Comparison of ENCODE assay signal across 15 cellular contexts in genomic region chr5:175748650-175749049, GRCh38.
DNase-seq lines count a peak whose midpoint lies in the region; ATAC-seq and TF ChIP-seq lines count a peak whose summit lies in the region.
"Had no signal": no experiment of that assay in that cellular context is flagged by ENCODE, and none has a peak within 500 bp of the region (broad histone marks: within the 10 kb centered on the region; RNA-seq: fewer than 3 reads in every experiment).

No MANE protein-coding gene starts in this region.

- no peaks in the 10 kb centered on the region for H3K9me3 Mint-ChIP-seq in osteocyte (ENCODE audit: unreplicated experiment)
- H3K9me3 Mint-ChIP-seq: H9, IgD-negative memory B cell had no signal

- no peak for ATAC-seq in HG02588 (IDR thresholded peaks at IDR 0.05; ENCODE audit: unreplicated experiment)
- ATAC-seq: HepG2 had no signal

- no peaks in the 10 kb centered on the region for H3K27me3 Mint-ChIP-seq in osteocyte (ENCODE audit: unreplicated experiment)

- in situ Hi-C loops in G401 (cut with HindIII; ENCODE audit: low sequenced_read_pairs): loop anchor here (25.0 kb wide), 1 partner anchor 114 kb away; the partner anchor contains the start of gene CPLX2

- no peak overlapping the region for H3K27ac Mint-ChIP-seq in osteocyte (ENCODE audit: unreplicated experiment)
- H3K27ac Mint-ChIP-seq: CD4-positive, CD25-positive, alpha-beta regulatory T cell; H9; IgD-negative memory B cell had no signal

- no peaks in the 10 kb centered on the region for H3K4me1 Mint-ChIP-seq in osteocyte (ENCODE audit: unreplicated experiment)
- H3K4me1 Mint-ChIP-seq: CD4-positive, CD25-positive, alpha-beta regulatory T cell; IgD-negative memory B cell had no signal

- H3K36me3 Mint-ChIP-seq in osteocyte (ENCODE audit: unreplicated experiment): no peaks in the 10 kb centered on the region
- H3K36me3 Mint-ChIP-seq: CD4-positive, CD25-positive, alpha-beta regulatory T cell; IgD-negative memory B cell had no signal

- no peak for TF ChIP-seq CTCF in osteocyte (IDR thresholded peaks at IDR 0.05)

- DNase-seq in G401 (ENCODE audit: low spot score) (peak; percentile 62), cerebellar cortex (ENCODE audit: low spot score) (peak; percentile 42), iPS-NIHi7 (ENCODE audit: extremely low spot score) (peak; percentile 2), osteocyte (ENCODE audit: extremely low spot score, unreplicated experiment) (peak; percentile 80), hypothalamus (lab: John Stamatoyannopoulos, UW) (no peak), Ammon's horn (ENCODE audit: low spot score) (no peak)
- DNase-seq: BE2C; Caco-2; CD4-positive, CD25-positive, alpha-beta regulatory T cell; GDM1; GOT3; H9 had no signal

- no peak overlapping the region for H3K4me3 Mint-ChIP-seq in osteocyte (ENCODE audit: unreplicated experiment)
- H3K4me3 Mint-ChIP-seq: CD4-positive, CD25-positive, alpha-beta regulatory T cell; H9; IgD-negative memory B cell had no signal

Comparison
In these comparisons a context has a peak if more than half of its experiments do, and no peak if none do; other contexts are left out.
1. DNase-seq: peak in G401 (single experiment), cerebellar cortex (single experiment), iPS-NIHi7 (single experiment) and osteocyte (single experiment); none in hypothalamus (0 of 51) and Ammon's horn (single experiment).